Comparison of ENCODE assay signal across 9 cellular contexts in genomic region chr2:169478745-169479256, GRCh38. TPM values are rescaled to one million over a fixed set of nuclear protein-coding genes. Genes with fewer than 3 reads are reported as not detected.
DNase-seq lines count a peak whose midpoint lies in the region; ATAC-seq and TF ChIP-seq lines count a peak whose summit lies in the region.
"Had no signal": no experiment of that assay in that cellular context is flagged by ENCODE, and none has a peak within 500 bp of the region (broad histone marks: within the 10 kb centered on the region; RNA-seq: fewer than 3 reads in every experiment).

No MANE protein-coding gene starts in this region.

- H3K27me3 Mint-ChIP-seq in effector memory CD8-positive, alpha-beta T cell = no peaks in the 10 kb centered on the region
- peaks cover 8% of the 10 kb centered on the region for H3K27me3 Mint-ChIP-seq in neural progenitor cell (ENCODE audit: insufficient read depth, low read depth)

- H3K27ac ChIP-seq in C4-2B = peak overlapping the region; percentile 60
- H3K27ac ChIP-seq in neural progenitor cell = no peak overlapping the region

- peaks cover 6% of the 10 kb centered on the region for H3K36me3 Mint-ChIP-seq in effector memory CD8-positive, alpha-beta T cell (ENCODE audit: insufficient read depth)
- H3K36me3 Mint-ChIP-seq in neural progenitor cell = peaks cover 7% of the 10 kb centered on the region

- H3K79me2 ChIP-seq in neural progenitor cell (ENCODE audit: low read depth) = no peaks in the 10 kb centered on the region

- H2AFZ ChIP-seq in neural progenitor cell (replicated peaks) = peak overlapping the region; percentile 89

- H3K9me3 ChIP-seq in neural progenitor cell (ENCODE audit: low read depth) = no peaks in the 10 kb centered on the region

- peaks cover 7 to 16% of the 10 kb centered on the region in 2 donors for H3K4me1 Mint-ChIP-seq in effector memory CD8-positive, alpha-beta T cell (ENCODE audit: low read depth in 2 of 2)
- peaks cover 14% of the 10 kb centered on the region for H3K4me1 Mint-ChIP-seq in neural progenitor cell

- H3K9ac ChIP-seq in neural progenitor cell = no peak overlapping the region

- TF ChIP-seq POLR2A in NB4 (IDR thresholded peaks at IDR 0.05; ENCODE audit: extremely low read depth, insufficient read length) (no peak), erythroblast (IDR thresholded peaks at IDR 0.05; ENCODE audit: low read length) (no peak)

- H3K4me3 ChIP-seq in NB4 (ENCODE audit: low read depth, low read length) (peak overlapping the region; percentile 75), neural progenitor cell (peak overlapping the region; percentile 68)

- intact Hi-C loops in left colon (cut with DNase I, micrococcal nuclease) = no loop called here

- ATAC-seq in effector memory CD8-positive, alpha-beta T cell (replicated peaks) = no peak
- ATAC-seq in left colon = no peak

- peaks cover 43% of the 10 kb centered on the region for H3K27me3 ChIP-seq in neural progenitor cell

- H3K27ac Mint-ChIP-seq in effector memory CD8-positive, alpha-beta T cell = peak overlapping the region; percentile 79 to 86
- H3K27ac Mint-ChIP-seq in neural progenitor cell = no peak overlapping the region

- peak; percentile 7 for DNase-seq in NB4 (ENCODE audit: low read depth)
- DNase-seq in effector memory CD8-positive, alpha-beta T cell = no peak
- DNase-seq in neural progenitor cell (ENCODE audit: low spot score) = no peak
- DNase-seq in NCI-H1105 (lab: John Stamatoyannopoulos, UW) = no peak
- no peak for DNase-seq in erythroblast (lab: John Stamatoyannopoulos, UW)
- DNase-seq in left colon = no peak
- DNase-seq in NCI-H2196 (lab: John Stamatoyannopoulos, UW; ENCODE audit: unreplicated experiment) = no peak

- no peaks in the 10 kb centered on the region for H4K20me1 ChIP-seq in neural progenitor cell (ENCODE audit: low read depth)

- peaks cover 13% of the 10 kb centered on the region for H3F3A ChIP-seq in neural progenitor cell (ENCODE audit: low read depth)

- peak overlapping the region; percentile 75 for H3K4me2 ChIP-seq in neural progenitor cell

- H3K36me3 ChIP-seq in neural progenitor cell = no peaks in the 10 kb centered on the region

- H3K4me3 Mint-ChIP-seq in effector memory CD8-positive, alpha-beta T cell = peak overlapping the region; percentile 87 to 90
- peak overlapping the region; percentile 92 for H3K4me3 Mint-ChIP-seq in neural progenitor cell

- H3K4me1 ChIP-seq in neural progenitor cell = no peaks in the 10 kb centered on the region

- no peaks in the 10 kb centered on the region for H3K9me3 Mint-ChIP-seq in effector memory CD8-positive, alpha-beta T cell
- no peaks in the 10 kb centered on the region for H3K9me3 Mint-ChIP-seq in neural progenitor cell

- TF ChIP-seq CTCF in C4-2B (conservative IDR thresholded peaks at IDR 0.05) (no peak), NB4 (IDR thresholded peaks at IDR 0.05; ENCODE audit: low read depth, low read length) (no peak), neural progenitor cell (IDR thresholded peaks at IDR 0.05) (no peak)

RNA-seq across cellular contexts. Expression of gene BBS5, which starts 0.5 kb away (rescaled TPM):
- 3.8 and 6.2 TPM in 2 replicates for total RNA-seq in neural progenitor cell (ENCODE audit: low replicate concordance)
- total RNA-seq in left colon = 1 to 10 TPM; 1.4 to 2.6 TPM

RNA-seq across cellular contexts. Expression of gene KLHL41, which starts 30.7 kb away (rescaled TPM):
- 0.06 and 0.31 TPM in 2 replicates for total RNA-seq in neural progenitor cell (ENCODE audit: low replicate concordance)
- total RNA-seq in left colon = under 1 TPM in 1 of 2 donors, not detected in 1; 0.25 TPM
- total RNA-seq: T-helper 2 cell treated with Interferon-gamma antibody and Interleukin-4, amounts not matched to agents 100 ng/mL and 5 ng/mL, for 36 hours had no signal
